In the genomic region with DNA sequence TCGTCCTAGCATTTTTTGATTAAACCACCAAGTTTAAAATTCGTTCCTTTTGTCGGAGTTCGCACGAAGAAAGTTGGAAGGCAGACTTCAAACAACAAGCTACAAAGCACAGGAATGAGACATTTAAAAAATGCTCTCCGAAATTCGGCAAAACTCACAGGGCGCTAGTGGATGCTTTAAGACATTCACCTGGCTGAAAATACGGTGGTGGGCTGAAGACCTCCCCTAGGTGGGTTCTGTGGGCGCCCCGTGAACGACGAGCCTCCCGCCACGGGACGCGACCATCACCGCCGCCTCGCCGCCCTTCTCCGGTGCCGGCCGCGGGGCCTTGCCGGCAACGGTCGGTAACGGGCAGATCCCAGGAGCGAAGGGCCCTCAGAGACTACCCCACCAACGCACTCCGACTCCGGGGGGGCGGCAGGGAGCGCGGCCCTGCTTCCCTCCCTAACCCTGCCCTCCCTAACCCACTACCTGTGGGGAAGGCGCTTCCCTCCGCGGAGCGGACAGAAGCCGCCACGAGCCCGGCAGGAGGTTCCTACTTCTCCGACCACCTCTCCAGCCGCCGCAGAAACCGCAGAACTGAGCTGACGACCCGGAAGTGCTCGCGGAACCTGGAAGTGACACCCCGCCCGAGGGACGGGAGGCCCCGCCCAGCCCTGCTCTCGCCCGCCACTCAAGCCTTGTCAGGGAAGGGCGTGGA, we compare ENCODE assay signal across 1 cellular context.
TF ChIP-seq lines count a peak whose summit lies in the region.

A gene with protein sequence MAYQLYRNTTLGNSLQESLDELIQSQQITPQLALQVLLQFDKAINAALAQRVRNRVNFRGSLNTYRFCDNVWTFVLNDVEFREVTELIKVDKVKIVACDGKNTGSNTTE (minus strand): TSS at position 581 of the 700 bp plus-strand sequence. CDS start 5,238 bp downstream, outside the sequence.

TF ChIP-seq in HEK293, 187 proteins besides CTCF, POLR2A, EP300 and RAD21 (continued from another document and continues in another):
- TF ChIP-seq ZNF558 (tag by site-specific recombination; IDR thresholded peaks at IDR 0.05): no peak
- TF ChIP-seq GLIS2 (tag by site-specific recombination; IDR thresholded peaks at IDR 0.05): peak; percentile 68
- no peak for TF ChIP-seq TCF7L2 (IDR thresholded peaks at IDR 0.05; ENCODE audit: borderline replicate concordance, low read depth, low read length)
- no peak for TF ChIP-seq ZNF621 (tag by site-specific recombination; IDR thresholded peaks at IDR 0.05)
- TF ChIP-seq ZBTB7A (tag by site-specific recombination; IDR thresholded peaks at IDR 0.05; ENCODE audit: low read depth): no peak
- no peak for TF ChIP-seq ZBTB1 (tag by site-specific recombination; IDR thresholded peaks at IDR 0.05)
- TF ChIP-seq ZNF335 (tag by site-specific recombination; conservative IDR thresholded peaks at IDR 0.05): peak; percentile 73
- no peak for TF ChIP-seq ZNF248 (tag by site-specific recombination; IDR thresholded peaks at IDR 0.05)
- no peak for TF ChIP-seq ZNF174 (tag by site-specific recombination; IDR thresholded peaks at IDR 0.05)
- TF ChIP-seq, protein P1, sequence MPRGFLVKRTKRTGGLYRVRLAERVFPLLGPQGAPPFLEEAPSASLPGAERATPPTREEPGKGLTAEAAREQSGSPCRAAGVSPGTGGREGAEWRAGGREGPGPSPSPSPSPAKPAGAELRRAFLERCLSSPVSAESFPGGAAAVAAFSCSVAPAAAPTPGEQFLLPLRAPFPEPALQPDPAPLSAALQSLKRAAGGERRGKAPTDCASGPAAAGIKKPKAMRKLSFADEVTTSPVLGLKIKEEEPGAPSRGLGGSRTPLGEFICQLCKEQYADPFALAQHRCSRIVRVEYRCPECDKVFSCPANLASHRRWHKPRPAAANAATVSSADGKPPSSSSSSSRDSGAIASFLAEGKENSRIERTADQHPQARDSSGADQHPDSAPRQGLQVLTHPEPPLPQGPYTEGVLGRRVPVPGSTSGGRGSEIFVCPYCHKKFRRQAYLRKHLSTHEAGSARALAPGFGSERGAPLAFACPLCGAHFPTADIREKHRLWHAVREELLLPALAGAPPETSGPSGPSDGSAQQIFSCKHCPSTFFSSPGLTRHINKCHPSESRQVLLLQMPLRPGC (tag by site-specific recombination; IDR thresholded peaks at IDR 0.05): no peak
- TF ChIP-seq GFI1B (tag by site-specific recombination; IDR thresholded peaks at IDR 0.05): no peak
- TF ChIP-seq ZNF391 (tag by site-specific recombination; IDR thresholded peaks at IDR 0.05; ENCODE audit: borderline replicate concordance, low read depth): no peak
- peak; percentile 83 for TF ChIP-seq SP2 (tag by site-specific recombination; IDR thresholded peaks at IDR 0.05)
- no peak for TF ChIP-seq ZNF530 (tag by site-specific recombination; IDR thresholded peaks at IDR 0.05; ENCODE audit: low read depth)
- TF ChIP-seq, protein P2, sequence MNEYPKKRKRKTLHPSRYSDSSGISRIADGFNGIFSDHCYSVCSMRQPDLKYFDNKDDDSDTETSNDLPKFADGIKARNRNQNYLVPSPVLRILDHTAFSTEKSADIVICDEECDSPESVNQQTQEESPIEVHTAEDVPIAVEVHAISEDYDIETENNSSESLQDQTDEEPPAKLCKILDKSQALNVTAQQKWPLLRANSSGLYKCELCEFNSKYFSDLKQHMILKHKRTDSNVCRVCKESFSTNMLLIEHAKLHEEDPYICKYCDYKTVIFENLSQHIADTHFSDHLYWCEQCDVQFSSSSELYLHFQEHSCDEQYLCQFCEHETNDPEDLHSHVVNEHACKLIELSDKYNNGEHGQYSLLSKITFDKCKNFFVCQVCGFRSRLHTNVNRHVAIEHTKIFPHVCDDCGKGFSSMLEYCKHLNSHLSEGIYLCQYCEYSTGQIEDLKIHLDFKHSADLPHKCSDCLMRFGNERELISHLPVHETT (tag by site-specific recombination; IDR thresholded peaks at IDR 0.05): no peak
- no peak; the same call in 1 of the 2 replicates for TF ChIP-seq ZBTB8A (tag by site-specific recombination; IDR thresholded peaks at IDR 0.05)
- TF ChIP-seq, protein P3, sequence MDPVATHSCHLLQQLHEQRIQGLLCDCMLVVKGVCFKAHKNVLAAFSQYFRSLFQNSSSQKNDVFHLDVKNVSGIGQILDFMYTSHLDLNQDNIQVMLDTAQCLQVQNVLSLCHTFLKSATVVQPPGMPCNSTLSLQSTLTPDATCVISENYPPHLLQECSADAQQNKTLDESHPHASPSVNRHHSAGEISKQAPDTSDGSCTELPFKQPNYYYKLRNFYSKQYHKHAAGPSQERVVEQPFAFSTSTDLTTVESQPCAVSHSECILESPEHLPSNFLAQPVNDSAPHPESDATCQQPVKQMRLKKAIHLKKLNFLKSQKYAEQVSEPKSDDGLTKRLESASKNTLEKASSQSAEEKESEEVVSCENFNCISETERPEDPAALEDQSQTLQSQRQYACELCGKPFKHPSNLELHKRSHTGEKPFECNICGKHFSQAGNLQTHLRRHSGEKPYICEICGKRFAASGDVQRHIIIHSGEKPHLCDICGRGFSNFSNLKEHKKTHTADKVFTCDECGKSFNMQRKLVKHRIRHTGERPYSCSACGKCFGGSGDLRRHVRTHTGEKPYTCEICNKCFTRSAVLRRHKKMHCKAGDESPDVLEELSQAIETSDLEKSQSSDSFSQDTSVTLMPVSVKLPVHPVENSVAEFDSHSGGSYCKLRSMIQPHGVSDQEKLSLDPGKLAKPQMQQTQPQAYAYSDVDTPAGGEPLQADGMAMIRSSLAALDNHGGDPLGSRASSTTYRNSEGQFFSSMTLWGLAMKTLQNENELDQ (tag by site-specific recombination; IDR thresholded peaks at IDR 0.05; ENCODE audit: low read depth): no peak
- TF ChIP-seq ZNF791 (tag by site-specific recombination; IDR thresholded peaks at IDR 0.05): no peak
- TF ChIP-seq ZNF2 (tag by site-specific recombination; IDR thresholded peaks at IDR 0.05): peak; percentile 34; the same call in 1 of the 2 replicates
- TF ChIP-seq SCRT1 (tag by site-specific recombination; IDR thresholded peaks at IDR 0.05; ENCODE audit: borderline replicate concordance): no peak
- 0 out of 2 replicates have a peak, but pooled peaks have one; percentile 19 for TF ChIP-seq ZNF623 (tag by site-specific recombination; IDR thresholded peaks at IDR 0.05)
- TF ChIP-seq SETDB1 (IDR thresholded peaks at IDR 0.05; ENCODE audit: insufficient read length, low read length): no peak
- no peak for TF ChIP-seq ZNF23 (tag by site-specific recombination; IDR thresholded peaks at IDR 0.05; ENCODE audit: borderline replicate concordance)
- TF ChIP-seq ZNF404 (tag by site-specific recombination; IDR thresholded peaks at IDR 0.05): no peak
- TF ChIP-seq ZNF366 (tag by site-specific recombination; conservative IDR thresholded peaks at IDR 0.05): no peak
- TF ChIP-seq, protein P4, sequence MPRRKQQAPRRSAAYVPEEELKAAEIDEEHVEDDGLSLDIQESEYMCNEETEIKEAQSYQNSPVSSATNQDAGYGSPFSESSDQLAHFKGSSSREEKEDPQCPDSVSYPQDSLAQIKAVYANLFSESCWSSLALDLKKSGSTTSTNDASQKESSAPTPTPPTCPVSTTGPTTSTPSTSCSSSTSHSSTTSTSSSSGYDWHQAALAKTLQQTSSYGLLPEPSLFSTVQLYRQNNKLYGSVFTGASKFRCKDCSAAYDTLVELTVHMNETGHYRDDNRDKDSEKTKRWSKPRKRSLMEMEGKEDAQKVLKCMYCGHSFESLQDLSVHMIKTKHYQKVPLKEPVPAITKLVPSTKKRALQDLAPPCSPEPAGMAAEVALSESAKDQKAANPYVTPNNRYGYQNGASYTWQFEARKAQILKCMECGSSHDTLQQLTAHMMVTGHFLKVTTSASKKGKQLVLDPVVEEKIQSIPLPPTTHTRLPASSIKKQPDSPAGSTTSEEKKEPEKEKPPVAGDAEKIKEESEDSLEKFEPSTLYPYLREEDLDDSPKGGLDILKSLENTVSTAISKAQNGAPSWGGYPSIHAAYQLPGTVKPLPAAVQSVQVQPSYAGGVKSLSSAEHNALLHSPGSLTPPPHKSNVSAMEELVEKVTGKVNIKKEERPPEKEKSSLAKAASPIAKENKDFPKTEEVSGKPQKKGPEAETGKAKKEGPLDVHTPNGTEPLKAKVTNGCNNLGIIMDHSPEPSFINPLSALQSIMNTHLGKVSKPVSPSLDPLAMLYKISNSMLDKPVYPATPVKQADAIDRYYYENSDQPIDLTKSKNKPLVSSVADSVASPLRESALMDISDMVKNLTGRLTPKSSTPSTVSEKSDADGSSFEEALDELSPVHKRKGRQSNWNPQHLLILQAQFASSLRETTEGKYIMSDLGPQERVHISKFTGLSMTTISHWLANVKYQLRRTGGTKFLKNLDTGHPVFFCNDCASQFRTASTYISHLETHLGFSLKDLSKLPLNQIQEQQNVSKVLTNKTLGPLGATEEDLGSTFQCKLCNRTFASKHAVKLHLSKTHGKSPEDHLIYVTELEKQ (tag by site-specific recombination; IDR thresholded peaks at IDR 0.05; ENCODE audit: borderline replicate concordance): no peak
- no peak for TF ChIP-seq ZBTB20 (tag by site-specific recombination; IDR thresholded peaks at IDR 0.05)
- TF ChIP-seq HOXC10 (CRISPR knock-in tag; IDR thresholded peaks at IDR 0.05): no peak
- TF ChIP-seq, protein P5, sequence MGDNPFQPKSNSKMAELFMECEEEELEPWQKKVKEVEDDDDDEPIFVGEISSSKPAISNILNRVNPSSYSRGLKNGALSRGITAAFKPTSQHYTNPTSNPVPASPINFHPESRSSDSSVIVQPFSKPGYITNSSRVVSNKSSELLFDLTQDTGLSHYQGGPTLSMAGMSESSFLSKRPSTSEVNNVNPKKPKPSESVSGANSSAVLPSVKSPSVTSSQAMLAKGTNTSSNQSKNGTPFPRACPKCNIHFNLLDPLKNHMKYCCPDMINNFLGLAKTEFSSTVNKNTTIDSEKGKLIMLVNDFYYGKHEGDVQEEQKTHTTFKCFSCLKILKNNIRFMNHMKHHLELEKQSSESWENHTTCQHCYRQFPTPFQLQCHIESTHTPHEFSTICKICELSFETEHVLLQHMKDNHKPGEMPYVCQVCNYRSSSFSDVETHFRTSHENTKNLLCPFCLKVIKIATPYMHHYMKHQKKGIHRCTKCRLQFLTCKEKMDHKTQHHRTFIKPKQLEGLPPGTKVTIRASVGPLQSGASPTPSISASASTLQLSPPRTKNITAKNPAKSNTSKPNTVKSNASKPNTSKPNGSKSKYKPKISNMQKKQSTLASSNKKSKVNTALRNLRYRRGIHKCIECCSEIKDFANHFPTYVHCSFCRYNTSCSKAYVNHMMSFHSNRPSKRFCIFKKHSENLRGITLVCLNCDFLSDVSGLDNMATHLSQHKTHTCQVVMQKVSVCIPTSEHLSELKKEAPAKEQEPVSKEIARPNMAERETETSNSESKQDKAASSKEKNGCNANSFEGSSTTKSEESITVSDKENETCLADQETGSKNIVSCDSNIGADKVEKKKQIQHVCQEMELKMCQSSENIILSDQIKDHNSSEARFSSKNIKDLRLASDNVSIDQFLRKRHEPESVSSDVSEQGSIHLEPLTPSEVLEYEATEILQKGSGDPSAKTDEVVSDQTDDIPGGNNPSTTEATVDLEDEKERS (tag by site-specific recombination; IDR thresholded peaks at IDR 0.05): no peak
- TF ChIP-seq ZFHX2 (tag by site-specific recombination; conservative IDR thresholded peaks at IDR 0.05): no peak
- TF ChIP-seq, protein P6, sequence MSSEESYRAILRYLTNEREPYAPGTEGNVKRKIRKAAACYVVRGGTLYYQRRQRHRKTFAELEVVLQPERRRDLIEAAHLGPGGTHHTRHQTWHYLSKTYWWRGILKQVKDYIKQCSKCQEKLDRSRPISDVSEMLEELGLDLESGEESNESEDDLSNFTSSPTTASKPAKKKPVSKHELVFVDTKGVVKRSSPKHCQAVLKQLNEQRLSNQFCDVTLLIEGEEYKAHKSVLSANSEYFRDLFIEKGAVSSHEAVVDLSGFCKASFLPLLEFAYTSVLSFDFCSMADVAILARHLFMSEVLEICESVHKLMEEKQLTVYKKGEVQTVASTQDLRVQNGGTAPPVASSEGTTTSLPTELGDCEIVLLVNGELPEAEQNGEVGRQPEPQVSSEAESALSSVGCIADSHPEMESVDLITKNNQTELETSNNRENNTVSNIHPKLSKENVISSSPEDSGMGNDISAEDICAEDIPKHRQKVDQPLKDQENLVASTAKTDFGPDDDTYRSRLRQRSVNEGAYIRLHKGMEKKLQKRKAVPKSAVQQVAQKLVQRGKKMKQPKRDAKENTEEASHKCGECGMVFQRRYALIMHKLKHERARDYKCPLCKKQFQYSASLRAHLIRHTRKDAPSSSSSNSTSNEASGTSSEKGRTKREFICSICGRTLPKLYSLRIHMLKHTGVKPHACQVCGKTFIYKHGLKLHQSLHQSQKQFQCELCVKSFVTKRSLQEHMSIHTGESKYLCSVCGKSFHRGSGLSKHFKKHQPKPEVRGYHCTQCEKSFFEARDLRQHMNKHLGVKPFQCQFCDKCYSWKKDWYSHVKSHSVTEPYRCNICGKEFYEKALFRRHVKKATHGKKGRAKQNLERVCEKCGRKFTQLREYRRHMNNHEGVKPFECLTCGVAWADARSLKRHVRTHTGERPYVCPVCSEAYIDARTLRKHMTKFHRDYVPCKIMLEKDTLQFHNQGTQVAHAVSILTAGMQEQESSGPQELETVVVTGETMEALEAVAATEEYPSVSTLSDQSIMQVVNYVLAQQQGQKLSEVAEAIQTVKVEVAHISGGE (tag by site-specific recombination; conservative IDR thresholded peaks at IDR 0.05; ENCODE audit: low read depth): peak; percentile 76
- no peak for TF ChIP-seq ZNF521 (tag by site-specific recombination; IDR thresholded peaks at IDR 0.05)
- TF ChIP-seq ZNF114 (tag by site-specific recombination; IDR thresholded peaks at IDR 0.05): no peak
- TF ChIP-seq ZNF416 (tag by site-specific recombination; IDR thresholded peaks at IDR 0.05): no peak
- no peak for TF ChIP-seq ZNF10 (tag by site-specific recombination; IDR thresholded peaks at IDR 0.05)
- no peak for TF ChIP-seq ZNF610 (tag by site-specific recombination; IDR thresholded peaks at IDR 0.05; ENCODE audit: borderline replicate concordance)
- no peak for TF ChIP-seq OVOL3 (tag by site-specific recombination; IDR thresholded peaks at IDR 0.05)
- peak; percentile 25; the same call in 1 of the 2 replicates for TF ChIP-seq ZBTB48 (tag by site-specific recombination; IDR thresholded peaks at IDR 0.05)
- no peak for TF ChIP-seq ZNF555 (tag by site-specific recombination; conservative IDR thresholded peaks at IDR 0.05)
- TF ChIP-seq ZFP37 (tag by site-specific recombination; IDR thresholded peaks at IDR 0.05): peak; percentile 49; the same call in 1 of the 2 replicates
- TF ChIP-seq, protein P7, sequence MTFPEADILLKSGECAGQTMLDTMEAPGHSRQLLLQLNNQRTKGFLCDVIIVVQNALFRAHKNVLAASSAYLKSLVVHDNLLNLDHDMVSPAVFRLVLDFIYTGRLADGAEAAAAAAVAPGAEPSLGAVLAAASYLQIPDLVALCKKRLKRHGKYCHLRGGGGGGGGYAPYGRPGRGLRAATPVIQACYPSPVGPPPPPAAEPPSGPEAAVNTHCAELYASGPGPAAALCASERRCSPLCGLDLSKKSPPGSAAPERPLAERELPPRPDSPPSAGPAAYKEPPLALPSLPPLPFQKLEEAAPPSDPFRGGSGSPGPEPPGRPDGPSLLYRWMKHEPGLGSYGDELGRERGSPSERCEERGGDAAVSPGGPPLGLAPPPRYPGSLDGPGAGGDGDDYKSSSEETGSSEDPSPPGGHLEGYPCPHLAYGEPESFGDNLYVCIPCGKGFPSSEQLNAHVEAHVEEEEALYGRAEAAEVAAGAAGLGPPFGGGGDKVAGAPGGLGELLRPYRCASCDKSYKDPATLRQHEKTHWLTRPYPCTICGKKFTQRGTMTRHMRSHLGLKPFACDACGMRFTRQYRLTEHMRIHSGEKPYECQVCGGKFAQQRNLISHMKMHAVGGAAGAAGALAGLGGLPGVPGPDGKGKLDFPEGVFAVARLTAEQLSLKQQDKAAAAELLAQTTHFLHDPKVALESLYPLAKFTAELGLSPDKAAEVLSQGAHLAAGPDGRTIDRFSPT (tag by site-specific recombination; IDR thresholded peaks at IDR 0.05): no peak
- no peak for TF ChIP-seq ZNF514 (tag by site-specific recombination; IDR thresholded peaks at IDR 0.05)
- no peak for TF ChIP-seq IKZF3 (tag by site-specific recombination; IDR thresholded peaks at IDR 0.05)
